ENCODE assay signal across 17 cellular contexts in genomic region chr3:18401298-18401961, GRCh38. TPM values are rescaled to one million over a fixed set of nuclear protein-coding genes. Genes with fewer than 3 reads are reported as not detected.
DNase-seq lines count a peak whose midpoint lies in the region; ATAC-seq and TF ChIP-seq lines count a peak whose summit lies in the region.
"Had no signal": no experiment of that assay in that cellular context is flagged by ENCODE, and none has a peak within 500 bp of the region (broad histone marks: within the 10 kb centered on the region; RNA-seq: fewer than 3 reads in every experiment).

No MANE protein-coding gene starts in this region.

- H3K4me3 ChIP-seq in NB4 (ENCODE audit: low read depth, low read length), result no peak overlapping the region
- H3K4me3 ChIP-seq in colonic mucosa, result no peak overlapping the region
- H3K4me3 ChIP-seq: lung, smooth muscle cell, suprapubic skin had no signal

- peak overlapping the region; percentile 54 for H3K4me3 Mint-ChIP-seq in activated CD4-positive, alpha-beta T cell treated with anti-CD3 and anti-CD28 coated beads, Interleukin-2, amount 10 ng/mL, durations not matched to agents 7 days and 5 days

- intact Hi-C loops in sciatic nerve (cut with DNase I), result no loop called here
- intact Hi-C loops in colonic mucosa (cut with DNase I), result no loop called here

- H3K27ac Mint-ChIP-seq in activated CD4-positive, alpha-beta T cell treated with anti-CD3 and anti-CD28 coated beads, Interleukin-2, amount 10 ng/mL, durations not matched to agents 7 days and 5 days, result peak overlapping the region; percentile 84

- no peaks in the 10 kb centered on the region for H3K9me3 Mint-ChIP-seq in activated CD4-positive, alpha-beta T cell treated with anti-CD3 and anti-CD28 coated beads, Interleukin-2, amount 10 ng/mL, durations not matched to agents 7 days and 5 days

- no peaks in the 10 kb centered on the region for H3K27me3 Mint-ChIP-seq in activated CD4-positive, alpha-beta T cell treated with anti-CD3 and anti-CD28 coated beads, Interleukin-2, amount 10 ng/mL, durations not matched to agents 7 days and 5 days

- no peaks in the 10 kb centered on the region for H3K27me3 ChIP-seq in foreskin keratinocyte
- H3K27me3 ChIP-seq in colonic mucosa, result no peaks in the 10 kb centered on the region
- H3K27me3 ChIP-seq: suprapubic skin had no signal

- H3K36me3 ChIP-seq in colonic mucosa, result no peaks in the 10 kb centered on the region
- H3K36me3 ChIP-seq: suprapubic skin had no signal

- H3K9me3 ChIP-seq in colonic mucosa, result no peaks in the 10 kb centered on the region
- H3K9me3 ChIP-seq: suprapubic skin had no signal

- POLR2A ChIA-PET in activated CD4-positive, alpha-beta T cell treated with anti-CD3 and anti-CD28 coated beads, Interleukin-2, amount 10 ng/mL, durations not matched to agents 7 days and 5 days (lab: Charles Lee), result interaction anchor here (0.6 to 1.0 kb wide), 2 partner anchors 11 to 150 kb away, joined by 3 to 11 read pairs; no protein-coding TSS in a partner anchor

- no peaks in the 10 kb centered on the region for H3K4me1 ChIP-seq in foreskin keratinocyte
- H3K4me1 ChIP-seq in colonic mucosa, result no peaks in the 10 kb centered on the region
- H3K4me1 ChIP-seq: suprapubic skin had no signal

- TF ChIP-seq CTCF in NB4 (IDR thresholded peaks at IDR 0.05; ENCODE audit: low read depth, low read length) (no peak), foreskin keratinocyte (conservative IDR thresholded peaks at IDR 0.05) (no peak), colonic mucosa (IDR thresholded peaks at IDR 0.05) (no peak)

- H3K27ac ChIP-seq in angular gyrus (ENCODE audit: low read depth, low read length) (peak overlapping the region; percentile 60), foreskin keratinocyte (no peak overlapping the region), colonic mucosa (no peak overlapping the region)
- H3K27ac ChIP-seq: suprapubic skin had no signal

- peaks cover 96% of the 10 kb centered on the region for H3K36me3 Mint-ChIP-seq in activated CD4-positive, alpha-beta T cell treated with anti-CD3 and anti-CD28 coated beads, Interleukin-2, amount 10 ng/mL, durations not matched to agents 7 days and 5 days (ENCODE audit: low read depth)

- ATAC-seq in sciatic nerve (peak; percentile 32), GM21529 (IDR thresholded peaks at IDR 0.05; ENCODE audit: unreplicated experiment) (no peak), foreskin keratinocyte (no peak)
- ATAC-seq: esophagus mucosa, HCT116 had no signal

- H3K9ac ChIP-seq in colonic mucosa (ENCODE audit: low read depth in 2 of 2, low read length in 2 of 2), result no peak overlapping the region

- DNase-seq in activated CD4-positive, alpha-beta T cell treated with anti-CD3 and anti-CD28 coated beads, Interleukin-2, amount 10 ng/mL, durations not matched to agents 7 days and 5 days, result no peak
- no peak for DNase-seq in activated CD4-positive, alpha-beta T cell treated with anti-CD3 and anti-CD28 coated beads, Interleukin-2, amount 50 U/mL, for 4 hours
- DNase-seq in NB4 (ENCODE audit: low read depth) (peak; percentile 39), sciatic nerve (ENCODE audit: low spot score) (no peak), foreskin keratinocyte (no peak), colonic mucosa (no peak)
- DNase-seq: activated CD4-positive, alpha-beta T cell treated with anti-CD3 and anti-CD28 coated beads for 48 hours; KG1; NCI-H146; NCI-H524 treated with DMSO at 0.1 percent for 48 hours had no signal

- no peak for TF ChIP-seq POLR2A in NB4 (IDR thresholded peaks at IDR 0.05; ENCODE audit: extremely low read depth, insufficient read length)

- CTCF ChIA-PET in activated CD4-positive, alpha-beta T cell treated with anti-CD3 and anti-CD28 coated beads, Interleukin-2, amount 10 ng/mL, durations not matched to agents 7 days and 5 days (lab: Charles Lee), result interaction anchor here (0.8 to 1.8 kb wide), 5 partner anchors 9 to 356 kb away, joined by 3 to 9 read pairs (median 4); no protein-coding TSS in a partner anchor

- H3K4me1 Mint-ChIP-seq in activated CD4-positive, alpha-beta T cell treated with anti-CD3 and anti-CD28 coated beads, Interleukin-2, amount 10 ng/mL, durations not matched to agents 7 days and 5 days, result peaks cover 97% of the 10 kb centered on the region

RNA-seq across cellular contexts. Expression of gene SATB1, which starts 23.7 kb away (rescaled TPM):
- total RNA-seq in activated CD4-positive, alpha-beta T cell treated with anti-CD3 and anti-CD28 coated beads, Interleukin-2, amount 10 ng/mL, durations not matched to agents 7 days and 5 days, result 100 to 1,000 TPM; 323 to 357 TPM
- total RNA-seq in sciatic nerve (52.2 TPM), foreskin keratinocyte (4.0 and 5.4 TPM in 2 replicates), colonic mucosa (10 to 100 TPM; 16.0 to 33.0 TPM)
- polyA plus RNA-seq in foreskin keratinocyte, result 1.2 and 1.4 TPM in 2 replicates
